8 cellular contexts compared by ENCODE assay signal in genomic region chr11:12377106-12377823, GRCh38. TPM values are rescaled to one million over a fixed set of nuclear protein-coding genes. Genes with fewer than 3 reads are reported as not detected.
A peak's percentile ranks its signal among the peaks of the same experiment; 100 is the strongest.
DNase-seq lines count a peak whose midpoint lies in the region; ATAC-seq and TF ChIP-seq lines count a peak whose summit lies in the region.

Gene PARVA, plus strand, starts transcription at chr11:12377571. Its CDS starts 77 bp downstream, at chr11:12377648.

- TF ChIP-seq CTCF in fibroblast of the aortic adventitia (IDR thresholded peaks at IDR 0.05; ENCODE audit: insufficient read depth, low read length) (no peak), natural killer cell (IDR thresholded peaks at IDR 0.05) (no peak)

- no peaks in the 10 kb centered on the region for H3K9me3 Mint-ChIP-seq in activated naive CD4-positive, alpha-beta T cell treated with anti-CD3 and anti-CD28 coated beads, Interleukin-2, amount 10 ng/mL, durations not matched to agents 7 days and 5 days
- H3K9me3 Mint-ChIP-seq in activated CD4-positive, alpha-beta memory T cell treated with anti-CD3 and anti-CD28 coated beads for 36 hours, result peaks cover 9% of the 10 kb centered on the region
- H3K9me3 Mint-ChIP-seq in natural killer cell, result no peaks in the 10 kb centered on the region

- intact Hi-C loops in activated CD4-positive, alpha-beta memory T cell treated with anti-CD3 and anti-CD28 coated beads for 36 hours (cut with micrococcal nuclease), result no loop called here
- intact Hi-C loops in natural killer cell (cut with micrococcal nuclease), result no loop called here

- CTCF ChIA-PET in activated naive CD4-positive, alpha-beta T cell treated with anti-CD3 and anti-CD28 coated beads, Interleukin-2, amount 10 ng/mL, durations not matched to agents 7 days and 5 days (lab: Charles Lee), result interaction anchor here (1.1 kb wide), 1 partner anchor 46 kb away, joined by 8 read pairs; no protein-coding TSS in a partner anchor
- CTCF ChIA-PET in activated CD4-positive, alpha-beta memory T cell treated with anti-CD3 and anti-CD28 coated beads for 36 hours (lab: Charles Lee), result interaction anchor here (1.1 to 1.5 kb wide), 4 partner anchors 11 to 45 kb away, joined by 3 to 8 read pairs (median 4); no protein-coding TSS in a partner anchor

- peaks cover 5% of the 10 kb centered on the region for H3K4me1 Mint-ChIP-seq in activated naive CD4-positive, alpha-beta T cell treated with anti-CD3 and anti-CD28 coated beads, Interleukin-2, amount 10 ng/mL, durations not matched to agents 7 days and 5 days
- peaks cover 9% of the 10 kb centered on the region for H3K4me1 Mint-ChIP-seq in activated CD4-positive, alpha-beta memory T cell treated with anti-CD3 and anti-CD28 coated beads for 36 hours (ENCODE audit: low read depth)
- H3K4me1 Mint-ChIP-seq in natural killer cell, result peaks cover 0 to 5% of the 10 kb centered on the region in 2 donors

- no peak for DNase-seq in activated naive CD4-positive, alpha-beta T cell treated with anti-CD3 and anti-CD28 coated beads, Interleukin-2, amount 10 ng/mL, durations not matched to agents 7 days and 5 days
- DNase-seq in activated naive CD4-positive, alpha-beta T cell treated with Interleukin-2 at 50 U/mL for 16 hours, result no peak
- no peak for DNase-seq in activated CD4-positive, alpha-beta memory T cell treated with anti-CD3 and anti-CD28 coated beads for 36 hours
- DNase-seq in fibroblast of the aortic adventitia (ENCODE audit: low read depth), result peak; percentile 82
- DNase-seq in natural killer cell, result no peak
- DNase-seq in NCI-H524 treated with DMSO at 0.1 percent for 48 hours (lab: John Stamatoyannopoulos, UW), result no peak
- no peak for DNase-seq in DMS79 (lab: John Stamatoyannopoulos, UW)

- ATAC-seq in natural killer cell (no peak), GM19395 (IDR thresholded peaks at IDR 0.05; ENCODE audit: unreplicated experiment) (no peak)

- POLR2A ChIA-PET in activated CD4-positive, alpha-beta memory T cell treated with anti-CD3 and anti-CD28 coated beads for 36 hours (lab: Charles Lee), result interaction anchor here (0.8 kb wide), 1 partner anchor 12 kb away, joined by 3 read pairs; no protein-coding TSS in a partner anchor

- peak within 1 kb of the TSS; percentile 83 for H3K4me3 ChIP-seq in fibroblast of the aortic adventitia (ENCODE audit: low read depth, low read length)

- H3K4me3 Mint-ChIP-seq in activated naive CD4-positive, alpha-beta T cell treated with anti-CD3 and anti-CD28 coated beads, Interleukin-2, amount 10 ng/mL, durations not matched to agents 7 days and 5 days, result peak within 1 kb of the TSS; percentile 74
- H3K4me3 Mint-ChIP-seq in activated CD4-positive, alpha-beta memory T cell treated with anti-CD3 and anti-CD28 coated beads for 36 hours, result peak within 1 kb of the TSS; percentile 71
- peak within 1 kb of the TSS; percentile 45 for H3K4me3 Mint-ChIP-seq in natural killer cell

- H3K27me3 Mint-ChIP-seq in activated naive CD4-positive, alpha-beta T cell treated with anti-CD3 and anti-CD28 coated beads, Interleukin-2, amount 10 ng/mL, durations not matched to agents 7 days and 5 days, result peaks cover 58% of the 10 kb centered on the region
- peaks cover 8% of the 10 kb centered on the region for H3K27me3 Mint-ChIP-seq in activated CD4-positive, alpha-beta memory T cell treated with anti-CD3 and anti-CD28 coated beads for 36 hours
- peaks cover 46 to 68% of the 10 kb centered on the region in 2 donors for H3K27me3 Mint-ChIP-seq in natural killer cell (ENCODE audit: low read depth in 2 of 2)

- H3K36me3 Mint-ChIP-seq in activated naive CD4-positive, alpha-beta T cell treated with anti-CD3 and anti-CD28 coated beads, Interleukin-2, amount 10 ng/mL, durations not matched to agents 7 days and 5 days, result no peaks in the 10 kb centered on the region
- H3K36me3 Mint-ChIP-seq in activated CD4-positive, alpha-beta memory T cell treated with anti-CD3 and anti-CD28 coated beads for 36 hours, result no peaks in the 10 kb centered on the region
- H3K36me3 Mint-ChIP-seq in natural killer cell, result no peaks in the 10 kb centered on the region

- H3K27ac Mint-ChIP-seq in activated naive CD4-positive, alpha-beta T cell treated with anti-CD3 and anti-CD28 coated beads, Interleukin-2, amount 10 ng/mL, durations not matched to agents 7 days and 5 days, result no peak within 1 kb of the TSS
- no peak within 1 kb of the TSS for H3K27ac Mint-ChIP-seq in activated CD4-positive, alpha-beta memory T cell treated with anti-CD3 and anti-CD28 coated beads for 36 hours
- no peak within 1 kb of the TSS for H3K27ac Mint-ChIP-seq in natural killer cell

RNA-seq across cellular contexts. Expression of gene PARVA, which starts in this region (rescaled TPM):
- total RNA-seq in activated CD4-positive, alpha-beta memory T cell treated with anti-CD3 and anti-CD28 coated beads for 36 hours, result under 1 TPM; 0.33 to 0.41 TPM
- 64.0 and 263 TPM in 2 replicates for total RNA-seq in fibroblast of the aortic adventitia (ENCODE audit: low replicate concordance)
- total RNA-seq in natural killer cell, result 1 to 10 TPM in 1 of 3 donors, under 1 TPM in 1, not detected in 1; 0.07 to 1.0 TPM

Comparison
In these comparisons a context has a peak if more than half of its experiments do, and no peak if none do; other contexts are left out.
1. RNA of gene PARVA (total RNA-seq): 64.0 to 263 TPM in fibroblast of the aortic adventitia; 0.33 to 0.41 TPM in activated CD4-positive, alpha-beta memory T cell treated with anti-CD3 and anti-CD28 coated beads for 36 hours and 0.07 to 1.0 TPM in natural killer cell; every median in the first group is over 10 times any median in the second.
2. Peak in every context shown above with its lines, with median percentiles within 50 percentile points of each other: H3K4me3 Mint-ChIP-seq.